In genomic region chrX:37825225-37825842, GRCh38 we compare ENCODE assay signal across 8 cellular contexts. TPM values are rescaled to one million over a fixed set of nuclear protein-coding genes. Genes with fewer than 3 reads are reported as not detected.
A peak's percentile ranks its signal among the peaks of the same experiment; 100 is the strongest.
DNase-seq lines count a peak whose midpoint lies in the region; ATAC-seq and TF ChIP-seq lines count a peak whose summit lies in the region.

No MANE protein-coding gene starts in this region.

- no peaks in the 10 kb centered on the region for H3K9me3 ChIP-seq in Peyer's patch

- peak overlapping the region; percentile 41 for H3K27ac ChIP-seq in 22Rv1
- H3K27ac ChIP-seq in Peyer's patch = no peak overlapping the region

- no peaks in the 10 kb centered on the region for H3K27me3 Mint-ChIP-seq in activated naive CD8-positive, alpha-beta T cell treated with anti-CD3 and anti-CD28 coated beads, Interleukin-2, amount 50 U/mL, for 24 hours
- H3K27me3 Mint-ChIP-seq in immature natural killer cell (ENCODE audit: low read depth in 3 of 3) = peaks cover 0 to 2% (median 2%) of the 10 kb centered on the region in 3 donors

- H3K4me1 ChIP-seq in Peyer's patch = no peaks in the 10 kb centered on the region

- DNase-seq in GM06990 (ENCODE audit: extremely low read depth, insufficient read length) = no peak
- DNase-seq in Peyer's patch = peak in 2 of 3 donors; percentile 65 to 80
- DNase-seq in activated naive CD8-positive, alpha-beta T cell treated with anti-CD3 and anti-CD28 coated beads, Interleukin-2, amount 50 U/mL, for 24 hours = peak; percentile 42
- peak; percentile 47 to 56 (median 48) for DNase-seq in immature natural killer cell
- DNase-seq in stimulated activated CD4-positive, alpha-beta T cell treated with anti-CD3 and anti-CD28 coated beads, Interleukin-4, amount 100 ng/mL, for 24 hours = peak; percentile 56

- H3K4me3 Mint-ChIP-seq in activated naive CD8-positive, alpha-beta T cell treated with anti-CD3 and anti-CD28 coated beads, Interleukin-2, amount 50 U/mL, for 24 hours = no peak overlapping the region
- peak overlapping the region in 2 of 5 donors; percentile 15 to 22 for H3K4me3 Mint-ChIP-seq in immature natural killer cell

- ATAC-seq in HG03064 (IDR thresholded peaks at IDR 0.05; ENCODE audit: low read depth, unreplicated experiment) = peak; percentile 60
- peak; percentile 28 for ATAC-seq in activated naive CD8-positive, alpha-beta T cell treated with anti-CD3 and anti-CD28 coated beads, Interleukin-2, amount 50 U/mL, for 24 hours
- no peak for ATAC-seq in HG02588 (IDR thresholded peaks at IDR 0.05; ENCODE audit: unreplicated experiment)

- peaks cover 19% of the 10 kb centered on the region for H3K4me1 Mint-ChIP-seq in activated naive CD8-positive, alpha-beta T cell treated with anti-CD3 and anti-CD28 coated beads, Interleukin-2, amount 50 U/mL, for 24 hours
- H3K4me1 Mint-ChIP-seq in immature natural killer cell = peaks cover 14 to 16% of the 10 kb centered on the region in 2 donors

- H3K27me3 ChIP-seq in GM06990 (replicated peaks; ENCODE audit: control insufficient read depth, insufficient read depth, low read length) = no peaks in the 10 kb centered on the region
- H3K27me3 ChIP-seq in Peyer's patch = no peaks in the 10 kb centered on the region

- no peaks in the 10 kb centered on the region for H3K36me3 Mint-ChIP-seq in activated naive CD8-positive, alpha-beta T cell treated with anti-CD3 and anti-CD28 coated beads, Interleukin-2, amount 50 U/mL, for 24 hours (ENCODE audit: low read depth)
- no peaks in the 10 kb centered on the region for H3K36me3 Mint-ChIP-seq in immature natural killer cell

- no peaks in the 10 kb centered on the region for H3K9me3 Mint-ChIP-seq in activated naive CD8-positive, alpha-beta T cell treated with anti-CD3 and anti-CD28 coated beads, Interleukin-2, amount 50 U/mL, for 24 hours
- H3K9me3 Mint-ChIP-seq in immature natural killer cell = no peaks in the 10 kb centered on the region

- no peak overlapping the region for H3K27ac Mint-ChIP-seq in activated naive CD8-positive, alpha-beta T cell treated with anti-CD3 and anti-CD28 coated beads, Interleukin-2, amount 50 U/mL, for 24 hours
- H3K27ac Mint-ChIP-seq in immature natural killer cell = no peak overlapping the region

- H3K4me3 ChIP-seq in GM06990 (replicated peaks; ENCODE audit: low read depth, low read length) (no peak overlapping the region), Peyer's patch (no peak overlapping the region)

- no peak for TF ChIP-seq POLR2A in Peyer's patch (IDR thresholded peaks at IDR 0.05)

- peak; percentile 82 for TF ChIP-seq CTCF in 22Rv1 (IDR thresholded peaks at IDR 0.05)
- TF ChIP-seq CTCF in GM06990 (IDR thresholded peaks at IDR 0.05; ENCODE audit: insufficient read depth, low read length, poor library complexity, severe bottlenecking) = peak; percentile 96
- TF ChIP-seq CTCF in Peyer's patch (IDR thresholded peaks at IDR 0.05) = peak; percentile 78 to 97 (median 92)

- H3K36me3 ChIP-seq in GM06990 (ENCODE audit: control insufficient read depth, insufficient read depth, low read length) = no peaks in the 10 kb centered on the region
- no peaks in the 10 kb centered on the region for H3K36me3 ChIP-seq in Peyer's patch

RNA-seq across cellular contexts. Expression of gene DYNLT3, which starts 22.0 kb away (rescaled TPM):
- 10 to 100 TPM in 3 of 4 donors, 1 to 10 TPM in 1; 8.8 to 30.3 (median 23.5) TPM for total RNA-seq in Peyer's patch
- polyA plus RNA-seq in immature natural killer cell = 10 to 100 TPM; 24.4 to 43.0 (median 26.5) TPM

RNA-seq across cellular contexts. Expression of gene CYBB, which starts 45.5 kb away (rescaled TPM):
- 10 to 100 TPM in 1 of 4 donors, 1 to 10 TPM in 3; 3.2 to 35.5 (median 6.8) TPM for total RNA-seq in Peyer's patch
- 1 to 10 TPM; 1.2 to 4.0 (median 2.3) TPM for polyA plus RNA-seq in immature natural killer cell
